ENCODE assay signal across 29 cellular contexts in genomic region chr15:69855172-69855562, GRCh38.
DNase-seq lines count a peak whose midpoint lies in the region; ATAC-seq, FAIRE-seq and TF ChIP-seq lines count a peak whose summit lies in the region.
"Had no signal": no experiment of that assay in that cellular context is flagged by ENCODE, and none has a peak within 500 bp of the region (broad histone marks: within the 10 kb centered on the region; RNA-seq: fewer than 3 reads in every experiment).

No MANE protein-coding gene starts in this region.

- no peak for TF ChIP-seq RAD21 in IMR-90 (IDR thresholded peaks at IDR 0.05; ENCODE audit: low read length)

- no peaks in the 10 kb centered on the region for H3K27me3 ChIP-seq in IMR-90 (ENCODE audit: control insufficient read depth, insufficient read depth, low read length)
- H3K27me3 ChIP-seq in endodermal cell (ENCODE audit: control insufficient read depth, insufficient read depth, low read length, poor library complexity, severe bottlenecking): no peaks in the 10 kb centered on the region
- H3K27me3 ChIP-seq in neural progenitor cell: no peaks in the 10 kb centered on the region
- no peaks in the 10 kb centered on the region for H3K27me3 ChIP-seq in vagina
- H3K27me3 ChIP-seq: breast epithelium had no signal

- peak overlapping the region; percentile 14; the same call in 1 of the 2 replicates for H3K9ac ChIP-seq in IMR-90 (ENCODE audit: low read depth, low read length)
- no peak overlapping the region for H3K9ac ChIP-seq in endodermal cell (ENCODE audit: extremely low read depth, low read length, poor library complexity, severe bottlenecking)
- no peak overlapping the region for H3K9ac ChIP-seq in neural progenitor cell

- H3K79me1 ChIP-seq in IMR-90 (ENCODE audit: low read depth in 1 of 2, low read length in 2 of 2): peaks cover 4 to 13% of the 10 kb centered on the region in 2 experiments; a peak in 3 of 4 replicates

- peak overlapping the region; percentile 93 for H2BK5ac ChIP-seq in IMR-90 (ENCODE audit: low read depth, low read length, poor library complexity, severe bottlenecking)

- H3K9me3 ChIP-seq in IMR-90 (ENCODE audit: control insufficient read depth, insufficient read depth, low read length): no peaks in the 10 kb centered on the region
- no peaks in the 10 kb centered on the region for H3K9me3 ChIP-seq in endodermal cell (ENCODE audit: control insufficient read depth, low read length)
- no peaks in the 10 kb centered on the region for H3K9me3 ChIP-seq in neural progenitor cell (ENCODE audit: low read depth)
- no peaks in the 10 kb centered on the region for H3K9me3 ChIP-seq in vagina
- H3K9me3 ChIP-seq: breast epithelium had no signal

- H3K9me3 Mint-ChIP-seq in endodermal cell (no peaks in the 10 kb centered on the region), neural progenitor cell (no peaks in the 10 kb centered on the region)
- H3K9me3 Mint-ChIP-seq: activated CD4-positive, alpha-beta memory T cell treated with anti-CD3 and anti-CD28 coated beads, Interleukin-2, amount 10 ng/mL, durations not matched to agents 7 days and 5 days; activated naive CD4-positive, alpha-beta T cell treated with anti-CD3 and anti-CD28 coated beads, Interleukin-2, amount 10 ng/mL, durations not matched to agents 7 days and 5 days; CD8-positive, alpha-beta T cell; stimulated activated effector memory CD8-positive, alpha-beta T cell treated with anti-CD3 and anti-CD28 coated beads, Interleukin-12 subunit alpha, Interleukin-12 subunit beta, amount 100 ng/mL, for 72 hours had no signal

- H3K4ac ChIP-seq in IMR-90 (ENCODE audit: low read depth, low read length): peak overlapping the region; percentile 92

- H3K4me3 ChIP-seq in AG04449 (ENCODE audit: low read depth, low read length): peak overlapping the region; percentile 45
- no peak overlapping the region for H3K4me3 ChIP-seq in IMR-90 (ENCODE audit: insufficient read depth, low read depth, low read length)
- H3K4me3 ChIP-seq in endodermal cell (ENCODE audit: low read length): no peak overlapping the region
- no peak overlapping the region for H3K4me3 ChIP-seq in neural progenitor cell
- H3K4me3 ChIP-seq in vagina: no peak overlapping the region
- H3K4me3 ChIP-seq: breast epithelium had no signal

- H4K20me1 ChIP-seq in IMR-90 (ENCODE audit: insufficient read depth, low read length) (no peaks in the 10 kb centered on the region), neural progenitor cell (ENCODE audit: low read depth) (no peaks in the 10 kb centered on the region)

- peaks cover 21% of the 10 kb centered on the region for H3K9me1 ChIP-seq in IMR-90 (ENCODE audit: insufficient read depth, low read length)

- peak overlapping the region; percentile 97 for H4K91ac ChIP-seq in IMR-90 (ENCODE audit: insufficient read depth, low read depth, low read length)

- TF ChIP-seq POLR2A in IMR-90 (IDR thresholded peaks at IDR 0.05; ENCODE audit: low read depth, low read length): no peak
- TF ChIP-seq POLR2A in GM12892 (IDR thresholded peaks at IDR 0.05; ENCODE audit: low read depth, low read length): no peak
- TF ChIP-seq POLR2A in vagina (IDR thresholded peaks at IDR 0.05): no peak

- no peaks in the 10 kb centered on the region for H3K27me3 Mint-ChIP-seq in endodermal cell (ENCODE audit: insufficient read depth)
- peaks cover 18% of the 10 kb centered on the region for H3K27me3 Mint-ChIP-seq in neural progenitor cell (ENCODE audit: insufficient read depth, low read depth)

- DNase-seq in AG04449 (ENCODE audit: low read depth, low spot score): no peak
- DNase-seq in IMR-90: no peak
- DNase-seq in endodermal cell: no peak
- no peak for DNase-seq in neural progenitor cell (ENCODE audit: low spot score)
- DNase-seq in GM12892 (ENCODE audit: insufficient read length): no peak
- no peak for DNase-seq in GM03348 (ENCODE audit: low spot score)
- no peak for DNase-seq in vagina (ENCODE audit: extremely low spot score in 2 of 2)
- DNase-seq: activated CD4-positive, alpha-beta memory T cell treated with anti-CD3 and anti-CD28 coated beads, Interleukin-2, amount 10 ng/mL, durations not matched to agents 7 days and 5 days; activated CD4-positive, alpha-beta T cell treated with anti-CD3 and anti-CD28 coated beads for 1 hour; activated CD8-positive, alpha-beta memory T cell treated with anti-CD3 and anti-CD28 coated beads, Interleukin-2, amount 50 U/mL, for 48 hours; activated naive CD4-positive, alpha-beta T cell treated with anti-CD3 and anti-CD28 coated beads, Interleukin-2, amount 10 ng/mL, durations not matched to agents 7 days and 5 days; CD8-positive, alpha-beta T cell; DMS 273 treated with DMSO at 0.1 percent for 48 hours; effector CD8-positive, alpha-beta T cell; left colon; NCI-H1417; NCI-H2029 treated with DMSO at 0.1 percent for 48 hours; NK-92 treated with Interleukin-12 subunit alpha and Interleukin-12 subunit beta, amount 100 ng/mL, for 24 hours; SW 1271 had no signal

- intact Hi-C loops in IMR-90 (cut with micrococcal nuclease) (loop anchor here (2.0 to 10.0 kb wide), 2 partner anchors 94 to 610 kb away; no protein-coding TSS in a partner anchor), vagina (cut with DNase I) (no loop called here)

- H3K27ac ChIP-seq in IMR-90 (ENCODE audit: insufficient read depth, low read length) (peak overlapping the region; percentile 64), endodermal cell (ENCODE audit: low read depth, low read length) (peak overlapping the region; percentile 75), neural progenitor cell (no peak overlapping the region), vagina (no peak overlapping the region)
- H3K27ac ChIP-seq: breast epithelium, HL-60 had no signal

- peak overlapping the region; percentile 35; the same call in 1 of the 2 replicates for H3K18ac ChIP-seq in IMR-90 (ENCODE audit: low read depth, low read length)

- dilution Hi-C loops in IMR-90 (cut with HindIII; ENCODE audit: low sequenced_read_pairs, unreplicated experiment): no loop called here

- H2AK5ac ChIP-seq in IMR-90 (ENCODE audit: low read depth, low read length): peak overlapping the region; percentile 95

- POLR2A ChIA-PET in AG04449 (lab: Yijun Ruan, JAX): interaction anchor here (1.0 to 2.1 kb wide), 3 partner anchors 27 to 243 kb away, joined by 3 to 4 read pairs (median 4); partner anchors contain the start of gene TLE3
- POLR2A ChIA-PET in IMR-90 (lab: Charles Lee; ENCODE audit: unreplicated experiment): no interaction called here

- no peaks in the 10 kb centered on the region for H3F3A ChIP-seq in neural progenitor cell (ENCODE audit: low read depth)

- H3K14ac ChIP-seq in IMR-90 (replicated peaks; ENCODE audit: low read depth, low read length): peak overlapping the region; percentile 93

- no peak for ATAC-seq in IMR-90 (ENCODE audit: low read depth)
- ATAC-seq in HG02885 (IDR thresholded peaks at IDR 0.05; ENCODE audit: poor library complexity, unreplicated experiment): no peak
- ATAC-seq: CD8-positive, alpha-beta T cell; left colon; PC-3; Right ventricle myocardium inferior; stimulated activated effector memory CD8-positive, alpha-beta T cell treated with anti-CD3 and anti-CD28 coated beads, Interleukin-12 subunit alpha, Interleukin-12 subunit beta, amount 100 ng/mL, for 72 hours had no signal

- H3K4me1 Mint-ChIP-seq in endodermal cell (peaks cover 26% of the 10 kb centered on the region), neural progenitor cell (peaks cover 74% of the 10 kb centered on the region)
- H3K4me1 Mint-ChIP-seq: activated CD4-positive, alpha-beta memory T cell treated with anti-CD3 and anti-CD28 coated beads, Interleukin-2, amount 10 ng/mL, durations not matched to agents 7 days and 5 days had no signal

- H3K27ac Mint-ChIP-seq in endodermal cell: no peak overlapping the region
- peak overlapping the region; percentile 60 for H3K27ac Mint-ChIP-seq in neural progenitor cell
- H3K27ac Mint-ChIP-seq: activated CD4-positive, alpha-beta memory T cell treated with anti-CD3 and anti-CD28 coated beads, Interleukin-2, amount 10 ng/mL, durations not matched to agents 7 days and 5 days; activated naive CD4-positive, alpha-beta T cell treated with anti-CD3 and anti-CD28 coated beads, Interleukin-2, amount 10 ng/mL, durations not matched to agents 7 days and 5 days; activated T-helper 1 cell treated with anti-CD3 and anti-CD28 coated beads, Interleukin-12 subunit alpha, Interleukin-12 subunit beta, Interleukin-2, Interleukin-4 antibody, amounts not matched to agents 30 ng/mL and 10 ng/mL and 1 ng/mL, durations not matched to agents 14 hours and 24 hours and 36 hours; CD8-positive, alpha-beta T cell; memory B cell; stimulated activated effector memory CD8-positive, alpha-beta T cell treated with anti-CD3 and anti-CD28 coated beads, Interleukin-12 subunit alpha, Interleukin-12 subunit beta, amount 100 ng/mL, for 72 hours had no signal

- H3K36me3 ChIP-seq in IMR-90 (ENCODE audit: control insufficient read depth, insufficient read depth, low read length): no peaks in the 10 kb centered on the region
- no peaks in the 10 kb centered on the region for H3K36me3 ChIP-seq in endodermal cell (ENCODE audit: control insufficient read depth, insufficient read depth, low read length)
- no peaks in the 10 kb centered on the region for H3K36me3 ChIP-seq in neural progenitor cell
- no peaks in the 10 kb centered on the region for H3K36me3 ChIP-seq in vagina
- H3K36me3 ChIP-seq: breast epithelium had no signal

- peak overlapping the region; percentile 86; the same call in 2 of the 3 replicates for H2BK15ac ChIP-seq in IMR-90 (ENCODE audit: low read depth, low read length)

- peak overlapping the region; percentile 59 to 89 for H4K8ac ChIP-seq in IMR-90 (ENCODE audit: low read depth in 2 of 2, low read length in 2 of 2)

- peak overlapping the region; percentile 77; the same call in 1 of the 2 replicates for H3K23ac ChIP-seq in IMR-90 (ENCODE audit: low read depth, low read length)

- H4K5ac ChIP-seq in IMR-90 (ENCODE audit: low read depth, low read length): peak overlapping the region; percentile 72

- H3K4me3 Mint-ChIP-seq in endodermal cell (no peak overlapping the region), neural progenitor cell (no peak overlapping the region)
- H3K4me3 Mint-ChIP-seq: activated CD4-positive, alpha-beta memory T cell treated with anti-CD3 and anti-CD28 coated beads, Interleukin-2, amount 10 ng/mL, durations not matched to agents 7 days and 5 days; activated naive CD4-positive, alpha-beta T cell treated with anti-CD3 and anti-CD28 coated beads, Interleukin-2, amount 10 ng/mL, durations not matched to agents 7 days and 5 days; activated T-helper 1 cell treated with anti-CD3 and anti-CD28 coated beads, Interleukin-12 subunit alpha, Interleukin-12 subunit beta, Interleukin-2, Interleukin-4 antibody, amounts not matched to agents 30 ng/mL and 10 ng/mL and 1 ng/mL, durations not matched to agents 14 hours and 24 hours and 36 hours; CD8-positive, alpha-beta T cell; memory B cell; stimulated activated effector memory CD8-positive, alpha-beta T cell treated with anti-CD3 and anti-CD28 coated beads, Interleukin-12 subunit alpha, Interleukin-12 subunit beta, amount 100 ng/mL, for 72 hours had no signal

- H2BK20ac ChIP-seq in IMR-90 (ENCODE audit: low read depth, low read length): peak overlapping the region; percentile 94

- no peak for FAIRE-seq in GM12892 (lab: Jason Lieb, UNC)
- FAIRE-seq: A204.1, colon had no signal

- in situ Hi-C loops in IMR-90 (cut with MboI; ENCODE audit: low sequenced_read_pairs): no loop called here

- no peaks in the 10 kb centered on the region for H3K36me3 Mint-ChIP-seq in endodermal cell (ENCODE audit: low read depth)
- H3K36me3 Mint-ChIP-seq in neural progenitor cell: no peaks in the 10 kb centered on the region
- H3K36me3 Mint-ChIP-seq: activated naive CD4-positive, alpha-beta T cell treated with anti-CD3 and anti-CD28 coated beads, Interleukin-2, amount 10 ng/mL, durations not matched to agents 7 days and 5 days; CD8-positive, alpha-beta T cell; memory B cell; stimulated activated effector memory CD8-positive, alpha-beta T cell treated with anti-CD3 and anti-CD28 coated beads, Interleukin-12 subunit alpha, Interleukin-12 subunit beta, amount 100 ng/mL, for 72 hours had no signal

- CTCF ChIA-PET in AG04449 (lab: Yijun Ruan, JAX): no interaction called here
- CTCF ChIA-PET in IMR-90 (lab: Yijun Ruan, JAX): no interaction called here

- peak overlapping the region; percentile 10 for H2AK9ac ChIP-seq in IMR-90 (replicated peaks; ENCODE audit: low read depth, low read length, poor library complexity)

- H3K4me2 ChIP-seq in IMR-90 (ENCODE audit: low read depth, low read length): no peak overlapping the region
- H3K4me2 ChIP-seq in neural progenitor cell: no peak overlapping the region

- BruUV-seq in IMR-90 (replicated peaks; lab: Mats Ljungman, UMichigan): no TSS peak

- TF ChIP-seq CTCF in AG04449 (IDR thresholded peaks at IDR 0.05; ENCODE audit: insufficient read depth, low read length, missing control alignments): no peak
- no peak for TF ChIP-seq CTCF in IMR-90 (conservative IDR thresholded peaks at IDR 0.05; ENCODE audit: low read depth, low read length)
- TF ChIP-seq CTCF in endodermal cell (conservative IDR thresholded peaks at IDR 0.05): no peak
- no peak for TF ChIP-seq CTCF in neural progenitor cell (IDR thresholded peaks at IDR 0.05)
- no peak for TF ChIP-seq CTCF in vagina (IDR thresholded peaks at IDR 0.05)

- peak overlapping the region; percentile 98 for H2BK120ac ChIP-seq in IMR-90 (ENCODE audit: low read depth, low read length)

- peak overlapping the region; percentile 28 for H3K56ac ChIP-seq in IMR-90 (ENCODE audit: extremely low read depth, insufficient read depth, low read length)

- H3K4me1 ChIP-seq in IMR-90 (ENCODE audit: control insufficient read depth, insufficient read depth, low read length) (peaks cover 24% of the 10 kb centered on the region), endodermal cell (ENCODE audit: control insufficient read depth, insufficient read depth, low read length) (no peaks in the 10 kb centered on the region), neural progenitor cell (peaks cover 19% of the 10 kb centered on the region), vagina (no peaks in the 10 kb centered on the region)
- H3K4me1 ChIP-seq: breast epithelium had no signal

- H2AFZ ChIP-seq in IMR-90 (replicated peaks; ENCODE audit: low read length, poor library complexity) (peak overlapping the region; percentile 75), neural progenitor cell (replicated peaks) (no peak overlapping the region)

- no peaks in the 10 kb centered on the region for H3K79me2 ChIP-seq in neural progenitor cell (ENCODE audit: low read depth)

- WGBS in IMR-90 (ENCODE audit: extremely low coverage in 2 of 2, insufficient read length in 1 of 2), 2 experiments: 80% methylated on average over 1 of the region's 8 CpGs; no CpG with 5 or more reads in 1 of the 2 experiments
- 92 to 94% methylated on average over 8 of the region's 8 CpGs for WGBS in endodermal cell (ENCODE audit: insufficient coverage in 1 of 2, insufficient read length in 1 of 2), 2 experiments

Comparison
In these comparisons a context has a peak if more than half of its experiments do, and no peak if none do; other contexts are left out.
1. H3K27ac ChIP-seq: peak in IMR-90 (single experiment) and endodermal cell (single experiment); none in neural progenitor cell (single experiment) and vagina (single experiment).